Comparison of ENCODE assay signal across 9 cellular contexts in genomic region chr10:22379059-22379458, GRCh38. TPM values are rescaled to one million over a fixed set of nuclear protein-coding genes. Genes with fewer than 3 reads are reported as not detected.
DNase-seq lines count a peak whose midpoint lies in the region; ATAC-seq and TF ChIP-seq lines count a peak whose summit lies in the region.
"Had no signal": no experiment of that assay in that cellular context is flagged by ENCODE, and none has a peak within 500 bp of the region (broad histone marks: within the 10 kb centered on the region; RNA-seq: fewer than 3 reads in every experiment).

No MANE protein-coding gene starts in this region.

- no peaks in the 10 kb centered on the region for H3K9me3 ChIP-seq in OCI-LY7 (ENCODE audit: low read length)
- no peaks in the 10 kb centered on the region for H3K9me3 ChIP-seq in WERI-Rb-1 (ENCODE audit: severe bottlenecking)
- H3K9me3 ChIP-seq: gastrocnemius medialis had no signal

- H3K4me3 ChIP-seq in OCI-LY7 (ENCODE audit: low read depth, low read length, poor library complexity, severe bottlenecking) (peak overlapping the region; percentile 25), WERI-Rb-1 (ENCODE audit: low read depth, low read length) (no peak overlapping the region)
- H3K4me3 ChIP-seq: gastrocnemius medialis had no signal

- H3K9me2 ChIP-seq in OCI-LY7 (ENCODE audit: insufficient read depth, low read length) = no peaks in the 10 kb centered on the region

- H3K79me2 ChIP-seq in OCI-LY7 (ENCODE audit: insufficient read depth, low read depth, low read length) = no peaks in the 10 kb centered on the region

- peak overlapping the region; percentile 42 for H3K4me2 ChIP-seq in OCI-LY7 (ENCODE audit: low read length)

- in situ Hi-C loops in KBM-7 (cut with MboI; ENCODE audit: low pct_unique_long_range_greater_than_20kb, low sequenced_read_pairs) = no loop called here

- H3K4me1 ChIP-seq in OCI-LY7 (ENCODE audit: insufficient read depth, low read length, poor library complexity, severe bottlenecking) = peaks cover 33% of the 10 kb centered on the region
- H3K4me1 ChIP-seq: gastrocnemius medialis had no signal

- CTCF ChIA-PET in OCI-LY7 (lab: Charles Lee; ENCODE audit: unreplicated experiment) = no interaction called here

- BruUV-seq in OCI-LY7 (replicated peaks; lab: Mats Ljungman, UMichigan) = no TSS peak

- no peak for TF ChIP-seq CTCF in OCI-LY7 (conservative IDR thresholded peaks at IDR 0.05; ENCODE audit: low read length)
- no peak for TF ChIP-seq CTCF in WERI-Rb-1 (IDR thresholded peaks at IDR 0.05; ENCODE audit: low read depth, low read length)

- H3K36me3 ChIP-seq in OCI-LY7 (ENCODE audit: insufficient read depth, low read length) (no peaks in the 10 kb centered on the region), WERI-Rb-1 (no peaks in the 10 kb centered on the region)
- H3K36me3 ChIP-seq: gastrocnemius medialis had no signal

- peak overlapping the region; percentile 42 for H3K27ac ChIP-seq in OCI-LY7 (ENCODE audit: low read depth, low read length, poor library complexity, severe bottlenecking)
- no peak overlapping the region for H3K27ac ChIP-seq in WERI-Rb-1
- H3K27ac ChIP-seq: gastrocnemius medialis had no signal

- intact Hi-C loops in OCI-LY7 (cut with micrococcal nuclease; ENCODE audit: unreplicated experiment) = loop anchor here (2.0 kb wide), 2 partner anchors 38 to 58 kb away; partner anchors contain the start of gene BMI1

- POLR2A ChIA-PET in OCI-LY7 (lab: Charles Lee) = interaction anchor here (1.0 to 2.7 kb wide), 7 partner anchors 8 to 63 kb away, joined by 4 to 10 read pairs (median 5); partner anchors contain the start of gene COMMD3

- H3K27me3 ChIP-seq in WERI-Rb-1 (ENCODE audit: insufficient read depth, low read depth, severe bottlenecking) = no peaks in the 10 kb centered on the region

- no peaks in the 10 kb centered on the region for H4K20me1 ChIP-seq in OCI-LY7 (ENCODE audit: insufficient read depth, low read length)

- H2AFZ ChIP-seq in OCI-LY7 (ENCODE audit: low read length) = peak overlapping the region; percentile 38

- DNase-seq in OCI-LY7 (ENCODE audit: low spot score) (peak; percentile 53), KBM-7 (no peak), NCI-H2107 treated with DMSO at 0.1 percent for 48 hours (lab: John Stamatoyannopoulos, UW; ENCODE audit: unreplicated experiment) (no peak), NK-92 (lab: John Stamatoyannopoulos, UW; ENCODE audit: unreplicated experiment) (no peak), WERI-Rb-1 (no peak)
- DNase-seq in stimulated activated CD4-positive, alpha-beta T cell treated with anti-CD3 and anti-CD28 coated beads, Interleukin-12 subunit alpha, Interleukin-12 subunit beta, amount 100 ng/mL, for 48 hours (ENCODE audit: low read depth in 2 of 3, low spot score in 1 of 3) = peak; percentile 20 to 49 (median 43)
- DNase-seq: gastrocnemius medialis had no signal

- ATAC-seq in GM18520 (IDR thresholded peaks at IDR 0.05; ENCODE audit: unreplicated experiment) = peak; percentile 38
- ATAC-seq in HG02588 (IDR thresholded peaks at IDR 0.05; ENCODE audit: unreplicated experiment) = peak; percentile 49
- ATAC-seq: gastrocnemius medialis had no signal

RNA-seq across cellular contexts. Expression of gene SPAG6, which starts 33.8 kb away (rescaled TPM):
- total RNA-seq in OCI-LY7 (2014; rRNA removed; shearing (Covaris generic)) = not detected in 2 replicates
- not detected in 2 replicates for total RNA-seq in OCI-LY7 (2022)

RNA-seq across cellular contexts. Expression of gene BMI1, which starts 58.2 kb away (rescaled TPM):
- 5.7 and 7.4 TPM in 2 replicates for total RNA-seq in OCI-LY7 (2014; rRNA removed; shearing (Covaris generic))
- 17.8 and 19.4 TPM in 2 replicates for total RNA-seq in OCI-LY7 (2022)

Comparison
In these comparisons a context has a peak if more than half of its experiments do, and no peak if none do; other contexts are left out.
1. DNase-seq: peak in OCI-LY7 (single experiment) and stimulated activated CD4-positive, alpha-beta T cell treated with anti-CD3 and anti-CD28 coated beads, Interleukin-12 subunit alpha, Interleukin-12 subunit beta, amount 100 ng/mL, for 48 hours (3 of 3); none in KBM-7 (single experiment), NCI-H2107 treated with DMSO at 0.1 percent for 48 hours (single experiment), NK-92 (single experiment) and WERI-Rb-1 (single experiment).